In the genomic region with DNA sequence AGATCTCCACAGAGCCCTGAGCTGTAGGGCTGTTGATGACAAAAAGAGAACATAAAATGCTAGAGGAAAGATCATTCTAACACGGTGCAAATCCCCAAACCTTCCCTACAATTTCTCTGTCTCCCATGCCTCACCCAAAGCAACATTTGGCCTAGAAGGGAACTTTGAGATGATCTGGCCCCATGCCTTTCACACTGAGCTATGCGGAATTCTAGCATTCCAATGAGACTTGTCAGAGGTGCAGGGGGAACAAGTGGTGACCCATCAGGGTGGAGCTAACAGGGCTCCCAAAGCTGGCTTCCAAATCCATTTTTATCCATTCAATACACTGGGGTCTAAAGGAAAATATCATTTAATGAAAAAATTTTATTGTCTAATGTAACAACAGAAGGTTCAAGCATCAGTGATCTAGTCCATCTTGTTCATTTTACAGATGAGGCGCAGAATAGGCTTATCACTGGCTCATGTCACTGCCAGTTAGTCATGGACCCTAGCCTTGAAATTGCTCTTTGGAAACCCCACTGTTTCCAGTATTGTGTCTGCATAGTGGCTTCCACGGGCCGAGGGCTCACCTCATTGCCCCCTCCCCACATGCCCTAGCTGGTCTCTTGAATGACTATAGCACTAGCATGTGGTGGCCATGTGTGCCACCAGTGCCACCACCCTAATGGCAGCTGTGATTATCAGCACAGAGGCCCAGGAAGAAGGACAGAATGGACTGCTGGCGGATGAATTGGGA, we compare ENCODE assay signal across 9 cellular contexts.
DNase-seq lines count a peak whose midpoint lies in the region; ATAC-seq and TF ChIP-seq lines count a peak whose summit lies in the region.
"Had no signal": no experiment of that assay in that cellular context is flagged by ENCODE, and none has a peak within 500 bp of the region (broad histone marks: within the 10 kb centered on the region; RNA-seq: fewer than 3 reads in every experiment).

No MANE protein-coding gene starts in this region.

- CTCF ChIA-PET in BJ (lab: Yijun Ruan, JAX), result interaction anchor here (0.8 to 0.9 kb wide), 2 partner anchors 14 to 557 kb away, joined by 3 read pairs; no protein-coding TSS in a partner anchor

- no peak for TF ChIP-seq CTCF in BJ (IDR thresholded peaks at IDR 0.05; ENCODE audit: insufficient read depth, low read depth, low read length)
- no peak for TF ChIP-seq CTCF in RWPE2 (IDR thresholded peaks at IDR 0.05; ENCODE audit: poor library complexity, severe bottlenecking)
- no peak for TF ChIP-seq CTCF in fibroblast of the aortic adventitia (IDR thresholded peaks at IDR 0.05; ENCODE audit: insufficient read depth, low read length)
- no peak for TF ChIP-seq CTCF in GM13976 (IDR thresholded peaks at IDR 0.05; ENCODE audit: borderline replicate concordance, control extremely low read depth, extremely low read depth, insufficient read depth, missing control alignments)

- H3K4me3 ChIP-seq in BJ (ENCODE audit: low read depth, low read length), result no peak overlapping the region
- H3K4me3 ChIP-seq in RWPE2 (ENCODE audit: severe bottlenecking), result no peak overlapping the region
- H3K4me3 ChIP-seq in fibroblast of the aortic adventitia (ENCODE audit: low read depth, low read length), result no peak overlapping the region

- H3K27me3 ChIP-seq in BJ (ENCODE audit: control insufficient read depth, insufficient read depth, low read length), result no peaks in the 10 kb centered on the region
- H3K27me3 ChIP-seq in RWPE2 (ENCODE audit: insufficient read depth, poor library complexity, severe bottlenecking), result no peaks in the 10 kb centered on the region

- H3K36me3 ChIP-seq in BJ (ENCODE audit: control insufficient read depth, insufficient read depth, low read length) (no peaks in the 10 kb centered on the region), RWPE2 (ENCODE audit: low read depth) (no peaks in the 10 kb centered on the region)

- DNase-seq in BJ (ENCODE audit: low read depth) (peak; percentile 56), RWPE2 (ENCODE audit: low spot score) (no peak), fibroblast of the aortic adventitia (ENCODE audit: low read depth) (peak; percentile 95), non-pigmented ciliary epithelial cell (ENCODE audit: low read depth) (peak; percentile 48), Ammon's horn (ENCODE audit: low spot score) (no peak), globus pallidus (ENCODE audit: low spot score) (no peak), GM13976 (ENCODE audit: low spot score) (no peak)
- DNase-seq: activated effector memory CD4-positive, alpha-beta T cell treated with Interleukin-2 at 50 U/mL for 16 hours had no signal

- H3K4me1 ChIP-seq in RWPE2 (ENCODE audit: insufficient read depth, poor library complexity, severe bottlenecking), result peaks cover 12% of the 10 kb centered on the region

- POLR2A ChIA-PET in BJ (lab: Charles Lee), result no interaction called here

- no peaks in the 10 kb centered on the region for H3K9me3 ChIP-seq in RWPE2 (ENCODE audit: severe bottlenecking)

- in situ Hi-C loops in GM13976 (cut with MboI; ENCODE audit: low sequenced_read_pairs, unreplicated experiment), result no loop called here

- peak overlapping the region; percentile 22 for H3K27ac ChIP-seq in RWPE2 (ENCODE audit: poor library complexity, severe bottlenecking)

- ATAC-seq in RWPE2 (ENCODE audit: low read depth), result peak; percentile 90
- ATAC-seq in GM18520 (IDR thresholded peaks at IDR 0.05; ENCODE audit: unreplicated experiment), result no peak

Comparison
In these comparisons a context has a peak if more than half of its experiments do, and no peak if none do; other contexts are left out.
1. DNase-seq: peak in BJ (single experiment), fibroblast of the aortic adventitia (single experiment) and non-pigmented ciliary epithelial cell (single experiment); none in RWPE2 (single experiment), Ammon's horn (single experiment), globus pallidus (single experiment) and GM13976 (single experiment).